Comparison of ENCODE assay signal across 9 cellular contexts in the genomic region with DNA sequence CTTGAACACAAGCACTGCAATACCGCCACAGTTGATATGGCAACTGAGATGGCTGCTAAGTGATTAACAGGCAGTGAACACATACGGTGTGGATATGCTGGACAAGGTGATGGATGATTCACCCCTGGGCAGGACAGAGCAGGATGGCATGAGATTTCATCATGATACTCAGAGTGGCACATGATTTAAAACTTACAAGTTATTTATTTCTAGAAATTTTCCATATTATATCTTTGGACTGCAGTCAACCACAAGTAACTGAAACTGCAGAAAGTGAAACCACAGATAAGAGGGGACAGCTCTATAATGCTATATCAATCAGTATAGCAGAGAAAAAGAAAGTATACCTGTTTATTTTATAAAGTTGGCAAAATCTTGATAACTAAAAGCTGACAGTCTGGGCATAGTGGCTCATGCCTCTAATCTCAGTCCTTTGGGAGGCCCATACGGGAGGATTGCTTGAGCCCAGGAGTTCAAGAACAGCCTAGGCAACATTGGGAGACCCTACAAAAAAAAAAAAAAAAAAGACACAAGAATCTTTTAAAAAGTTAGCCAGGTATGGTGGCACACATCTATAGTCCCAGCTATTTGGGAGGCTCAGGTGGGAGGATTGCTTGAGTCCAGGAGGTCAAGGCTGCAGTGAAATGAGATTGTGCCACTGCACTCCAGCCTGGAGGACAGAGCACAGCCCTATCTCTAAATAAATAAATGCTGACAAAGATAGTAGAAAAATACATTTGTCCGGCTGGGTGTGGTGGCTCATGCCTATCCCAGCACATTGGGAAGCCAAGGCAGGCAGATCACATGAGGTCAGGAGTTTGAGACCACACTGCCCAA. TPM values are rescaled to one million over a fixed set of nuclear protein-coding genes. Genes with fewer than 3 reads are reported as not detected.
DNase-seq lines count a peak whose midpoint lies in the region; ATAC-seq, FAIRE-seq and TF ChIP-seq lines count a peak whose summit lies in the region.
"Had no signal": no experiment of that assay in that cellular context is flagged by ENCODE, and none has a peak within 500 bp of the region (broad histone marks: within the 10 kb centered on the region; RNA-seq: fewer than 3 reads in every experiment).

No MANE protein-coding gene starts in this region.

- H3K36me3 ChIP-seq in ACC112 (ENCODE audit: insufficient read depth, low read length) (no peaks in the 10 kb centered on the region), esophagus muscularis mucosa (no peaks in the 10 kb centered on the region)
- H3K36me3 ChIP-seq: cardiac muscle cell had no signal

- H3K9me3 ChIP-seq in esophagus muscularis mucosa = no peaks in the 10 kb centered on the region

- WGBS in esophagus muscularis mucosa = 64% methylated on average over 4 of the region's 4 CpGs

- H2AFZ ChIP-seq in ACC112 (ENCODE audit: low read length, unreplicated experiment) = no peak overlapping the region

- peaks cover 41% of the 10 kb centered on the region for H3K4me1 ChIP-seq in ACC112 (ENCODE audit: control insufficient read depth, insufficient read depth, low read length, unreplicated experiment)
- H3K4me1 ChIP-seq in esophagus muscularis mucosa = peaks cover 0 to 7% (median 5%) of the 10 kb centered on the region in 4 donors

- peaks cover 8% of the 10 kb centered on the region for H3K79me2 ChIP-seq in ACC112 (ENCODE audit: control insufficient read depth, insufficient read depth, low read length, unreplicated experiment)

- H3K27ac ChIP-seq in ACC112 (ENCODE audit: low read depth, low read length) (peak overlapping the region; percentile 80), esophagus muscularis mucosa (replicated peaks in 1 of 4) (no peak overlapping the region)
- H3K27ac ChIP-seq: cardiac muscle cell had no signal

- ATAC-seq in HG03439 (IDR thresholded peaks at IDR 0.05; ENCODE audit: unreplicated experiment) = no peak

- FAIRE-seq in GM19239 (lab: Jason Lieb, UNC) = peak; percentile 83

- H3K27me3 ChIP-seq in ACC112 (ENCODE audit: insufficient read depth, low read length) (no peaks in the 10 kb centered on the region), esophagus muscularis mucosa (no peaks in the 10 kb centered on the region)
- H3K27me3 ChIP-seq: cardiac muscle cell had no signal

- no peak for TF ChIP-seq EP300 in esophagus muscularis mucosa (IDR thresholded peaks at IDR 0.05)

- TF ChIP-seq CTCF in esophagus muscularis mucosa (IDR thresholded peaks at IDR 0.05) = no peak

- intact Hi-C loops in esophagus muscularis mucosa (cut with DNase I) = no loop called here

- no peak for TF ChIP-seq POLR2A in esophagus muscularis mucosa (IDR thresholded peaks at IDR 0.05; ENCODE audit: low read depth)

- H3K4me3 ChIP-seq in ACC112 (ENCODE audit: low read depth, low read length) (peak overlapping the region; percentile 20), esophagus muscularis mucosa (no peak overlapping the region)
- H3K4me3 ChIP-seq: cardiac muscle cell had no signal

- peak; percentile 9 for DNase-seq in GM19239 (ENCODE audit: insufficient read length, low spot score)
- peak; percentile 27 for DNase-seq in RPMI8226
- peak; percentile 63 for DNase-seq in fibroblast of gingiva (ENCODE audit: low read depth)
- no peak for DNase-seq in ureter (ENCODE audit: low spot score)
- DNase-seq in NCI-H187 (lab: John Stamatoyannopoulos, UW) = no peak
- DNase-seq in esophagus muscularis mucosa (ENCODE audit: extremely low spot score) = no peak

RNA-seq across cellular contexts. Expression of a gene that starts 48.1 kb away (rescaled TPM):
- 44.1 TPM for total RNA-seq in ureter
- 10 to 100 TPM; 21.0 to 32.4 (median 27.7) TPM for total RNA-seq in esophagus muscularis mucosa

Comparison
In these comparisons a context has a peak if more than half of its experiments do, and no peak if none do; other contexts are left out.
1. DNase-seq: peak in GM19239 (single experiment), RPMI8226 (single experiment) and fibroblast of gingiva (single experiment); none in ureter (single experiment), NCI-H187 (0 of 2) and esophagus muscularis mucosa (single experiment).